Comparison of ENCODE assay signal across 1 cellular context in the genomic region with DNA sequence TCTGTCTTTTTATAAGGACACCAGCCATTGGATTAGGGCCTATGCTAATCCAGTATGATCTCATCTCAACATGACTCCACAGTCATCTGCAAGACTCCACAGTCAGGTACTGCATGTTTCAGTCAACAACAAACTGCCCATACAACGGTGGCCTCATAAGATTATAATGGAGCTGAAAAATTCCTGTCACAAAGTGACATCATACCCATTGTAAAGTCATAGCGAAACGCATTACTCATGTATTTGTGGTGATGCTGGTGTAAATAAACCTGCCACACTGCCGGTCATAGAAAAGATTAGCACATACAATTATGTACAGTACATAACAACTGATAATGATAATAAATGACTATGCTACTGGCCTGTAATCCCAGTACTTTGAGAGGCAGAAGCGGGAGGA.
TF ChIP-seq lines count a peak whose summit lies in the region.

No MANE protein-coding gene starts in this region.

TF ChIP-seq in HEK293, 187 proteins besides CTCF, POLR2A, EP300 and RAD21 (continued from another document):
- TF ChIP-seq, protein P1, sequence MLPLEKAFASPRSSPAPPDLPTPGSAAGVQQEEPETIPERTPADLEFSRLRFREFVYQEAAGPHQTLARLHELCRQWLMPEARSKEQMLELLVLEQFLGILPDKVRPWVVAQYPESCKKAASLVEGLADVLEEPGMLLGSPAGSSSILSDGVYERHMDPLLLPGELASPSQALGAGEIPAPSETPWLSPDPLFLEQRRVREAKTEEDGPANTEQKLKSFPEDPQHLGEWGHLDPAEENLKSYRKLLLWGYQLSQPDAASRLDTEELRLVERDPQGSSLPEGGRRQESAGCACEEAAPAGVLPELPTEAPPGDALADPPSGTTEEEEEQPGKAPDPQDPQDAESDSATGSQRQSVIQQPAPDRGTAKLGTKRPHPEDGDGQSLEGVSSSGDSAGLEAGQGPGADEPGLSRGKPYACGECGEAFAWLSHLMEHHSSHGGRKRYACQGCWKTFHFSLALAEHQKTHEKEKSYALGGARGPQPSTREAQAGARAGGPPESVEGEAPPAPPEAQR (tag by site-specific recombination; IDR thresholded peaks at IDR 0.05) = no peak
- TF ChIP-seq ZNF558 (tag by site-specific recombination; IDR thresholded peaks at IDR 0.05) = peak; percentile 50; the same call in 1 of the 2 replicates
- TF ChIP-seq ZNF248 (tag by site-specific recombination; IDR thresholded peaks at IDR 0.05) = no peak
- TF ChIP-seq ZNF140 (tag by site-specific recombination; IDR thresholded peaks at IDR 0.05) = no peak
- TF ChIP-seq ZFP69B (tag by site-specific recombination; IDR thresholded peaks at IDR 0.05) = peak; percentile 69
- no peak for TF ChIP-seq ZNF837 (tag by site-specific recombination; IDR thresholded peaks at IDR 0.05)
- TF ChIP-seq ZFP37 (tag by site-specific recombination; IDR thresholded peaks at IDR 0.05) = peak; percentile 77; the same call in 1 of the 2 replicates
- TF ChIP-seq SP2 (tag by site-specific recombination; IDR thresholded peaks at IDR 0.05) = peak; percentile 14; the same call in 1 of the 2 replicates
- TF ChIP-seq, protein P2, sequence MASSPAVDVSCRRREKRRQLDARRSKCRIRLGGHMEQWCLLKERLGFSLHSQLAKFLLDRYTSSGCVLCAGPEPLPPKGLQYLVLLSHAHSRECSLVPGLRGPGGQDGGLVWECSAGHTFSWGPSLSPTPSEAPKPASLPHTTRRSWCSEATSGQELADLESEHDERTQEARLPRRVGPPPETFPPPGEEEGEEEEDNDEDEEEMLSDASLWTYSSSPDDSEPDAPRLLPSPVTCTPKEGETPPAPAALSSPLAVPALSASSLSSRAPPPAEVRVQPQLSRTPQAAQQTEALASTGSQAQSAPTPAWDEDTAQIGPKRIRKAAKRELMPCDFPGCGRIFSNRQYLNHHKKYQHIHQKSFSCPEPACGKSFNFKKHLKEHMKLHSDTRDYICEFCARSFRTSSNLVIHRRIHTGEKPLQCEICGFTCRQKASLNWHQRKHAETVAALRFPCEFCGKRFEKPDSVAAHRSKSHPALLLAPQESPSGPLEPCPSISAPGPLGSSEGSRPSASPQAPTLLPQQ (tag by site-specific recombination; IDR thresholded peaks at IDR 0.05) = peak; percentile 61
- TF ChIP-seq ZNF660 (tag by site-specific recombination; IDR thresholded peaks at IDR 0.05) = peak; percentile 63; the same call in 1 of the 2 replicates
- peak; percentile 74 for TF ChIP-seq GLI2 (tag by site-specific recombination; IDR thresholded peaks at IDR 0.05; ENCODE audit: borderline replicate concordance, low read depth)
- TF ChIP-seq, protein P3, sequence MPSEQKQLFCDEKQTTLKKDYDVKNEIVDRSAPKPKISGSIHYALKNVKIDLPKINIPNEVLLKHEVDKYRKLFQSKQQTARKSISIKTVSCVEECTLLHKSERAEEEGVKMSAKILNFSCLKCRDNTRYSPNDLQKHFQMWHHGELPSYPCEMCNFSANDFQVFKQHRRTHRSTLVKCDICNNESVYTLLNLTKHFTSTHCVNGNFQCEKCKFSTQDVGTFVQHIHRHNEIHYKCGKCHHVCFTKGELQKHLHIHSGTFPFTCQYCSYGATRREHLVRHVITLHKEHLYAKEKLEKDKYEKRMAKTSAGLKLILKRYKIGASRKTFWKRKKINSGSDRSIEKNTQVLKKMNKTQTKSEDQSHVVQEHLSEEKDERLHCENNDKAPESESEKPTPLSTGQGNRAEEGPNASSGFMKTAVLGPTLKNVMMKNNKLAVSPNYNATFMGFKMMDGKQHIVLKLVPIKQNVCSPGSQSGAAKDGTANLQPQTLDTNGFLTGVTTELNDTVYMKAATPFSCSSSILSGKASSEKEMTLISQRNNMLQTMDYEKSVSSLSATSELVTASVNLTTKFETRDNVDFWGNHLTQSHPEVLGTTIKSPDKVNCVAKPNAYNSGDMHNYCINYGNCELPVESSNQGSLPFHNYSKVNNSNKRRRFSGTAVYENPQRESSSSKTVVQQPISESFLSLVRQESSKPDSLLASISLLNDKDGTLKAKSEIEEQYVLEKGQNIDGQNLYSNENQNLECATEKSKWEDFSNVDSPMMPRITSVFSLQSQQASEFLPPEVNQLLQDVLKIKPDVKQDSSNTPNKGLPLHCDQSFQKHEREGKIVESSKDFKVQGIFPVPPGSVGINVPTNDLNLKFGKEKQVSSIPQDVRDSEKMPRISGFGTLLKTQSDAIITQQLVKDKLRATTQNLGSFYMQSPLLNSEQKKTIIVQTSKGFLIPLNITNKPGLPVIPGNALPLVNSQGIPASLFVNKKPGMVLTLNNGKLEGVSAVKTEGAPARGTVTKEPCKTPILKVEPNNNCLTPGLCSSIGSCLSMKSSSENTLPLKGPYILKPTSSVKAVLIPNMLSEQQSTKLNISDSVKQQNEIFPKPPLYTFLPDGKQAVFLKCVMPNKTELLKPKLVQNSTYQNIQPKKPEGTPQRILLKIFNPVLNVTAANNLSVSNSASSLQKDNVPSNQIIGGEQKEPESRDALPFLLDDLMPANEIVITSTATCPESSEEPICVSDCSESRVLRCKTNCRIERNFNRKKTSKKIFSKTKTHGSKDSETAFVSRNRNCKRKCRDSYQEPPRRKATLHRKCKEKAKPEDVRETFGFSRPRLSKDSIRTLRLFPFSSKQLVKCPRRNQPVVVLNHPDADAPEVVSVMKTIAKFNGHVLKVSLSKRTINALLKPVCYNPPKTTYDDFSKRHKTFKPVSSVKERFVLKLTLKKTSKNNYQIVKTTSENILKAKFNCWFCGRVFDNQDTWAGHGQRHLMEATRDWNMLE (tag by site-specific recombination; conservative IDR thresholded peaks at IDR 0.05; ENCODE audit: low read depth) = peak; percentile 54; the same call in 1 of the 2 replicates
- peak; percentile 98 for TF ChIP-seq SP7 (tag by site-specific recombination; IDR thresholded peaks at IDR 0.05)
- TF ChIP-seq ZNF366 (tag by site-specific recombination; conservative IDR thresholded peaks at IDR 0.05) = peak; percentile 94
- TF ChIP-seq ZNF571 (tag by site-specific recombination; IDR thresholded peaks at IDR 0.05) = no peak
- peak; percentile 60; the same call in 1 of the 2 replicates for TF ChIP-seq ZBTB17 (tag by site-specific recombination; IDR thresholded peaks at IDR 0.05)
- TF ChIP-seq KLF10 (tag by site-specific recombination; IDR thresholded peaks at IDR 0.05) = peak; percentile 60; the same call in 1 of the 2 replicates
- no peak for TF ChIP-seq BCL11B (tag by site-specific recombination; IDR thresholded peaks at IDR 0.05; ENCODE audit: low read depth)
- TF ChIP-seq, protein P4, sequence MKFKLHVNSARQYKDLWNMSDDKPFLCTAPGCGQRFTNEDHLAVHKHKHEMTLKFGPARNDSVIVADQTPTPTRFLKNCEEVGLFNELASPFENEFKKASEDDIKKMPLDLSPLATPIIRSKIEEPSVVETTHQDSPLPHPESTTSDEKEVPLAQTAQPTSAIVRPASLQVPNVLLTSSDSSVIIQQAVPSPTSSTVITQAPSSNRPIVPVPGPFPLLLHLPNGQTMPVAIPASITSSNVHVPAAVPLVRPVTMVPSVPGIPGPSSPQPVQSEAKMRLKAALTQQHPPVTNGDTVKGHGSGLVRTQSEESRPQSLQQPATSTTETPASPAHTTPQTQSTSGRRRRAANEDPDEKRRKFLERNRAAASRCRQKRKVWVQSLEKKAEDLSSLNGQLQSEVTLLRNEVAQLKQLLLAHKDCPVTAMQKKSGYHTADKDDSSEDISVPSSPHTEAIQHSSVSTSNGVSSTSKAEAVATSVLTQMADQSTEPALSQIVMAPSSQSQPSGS (tag by site-specific recombination; IDR thresholded peaks at IDR 0.05; ENCODE audit: low read depth) = peak; percentile 96
- peak; percentile 52; the same call in 1 of the 2 replicates for TF ChIP-seq BCL11A (tag by site-specific recombination; IDR thresholded peaks at IDR 0.05; ENCODE audit: low read depth)
- peak; percentile 22; the same call in 1 of the 2 replicates for TF ChIP-seq FEZF1 (tag by site-specific recombination; IDR thresholded peaks at IDR 0.05)
- TF ChIP-seq, protein P5, sequence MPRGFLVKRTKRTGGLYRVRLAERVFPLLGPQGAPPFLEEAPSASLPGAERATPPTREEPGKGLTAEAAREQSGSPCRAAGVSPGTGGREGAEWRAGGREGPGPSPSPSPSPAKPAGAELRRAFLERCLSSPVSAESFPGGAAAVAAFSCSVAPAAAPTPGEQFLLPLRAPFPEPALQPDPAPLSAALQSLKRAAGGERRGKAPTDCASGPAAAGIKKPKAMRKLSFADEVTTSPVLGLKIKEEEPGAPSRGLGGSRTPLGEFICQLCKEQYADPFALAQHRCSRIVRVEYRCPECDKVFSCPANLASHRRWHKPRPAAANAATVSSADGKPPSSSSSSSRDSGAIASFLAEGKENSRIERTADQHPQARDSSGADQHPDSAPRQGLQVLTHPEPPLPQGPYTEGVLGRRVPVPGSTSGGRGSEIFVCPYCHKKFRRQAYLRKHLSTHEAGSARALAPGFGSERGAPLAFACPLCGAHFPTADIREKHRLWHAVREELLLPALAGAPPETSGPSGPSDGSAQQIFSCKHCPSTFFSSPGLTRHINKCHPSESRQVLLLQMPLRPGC (tag by site-specific recombination; IDR thresholded peaks at IDR 0.05) = peak; percentile 95
- peak; percentile 65; the same call in 1 of the 2 replicates for TF ChIP-seq KLF8 (tag by site-specific recombination; IDR thresholded peaks at IDR 0.05)
- peak; percentile 43; the same call in 1 of the 2 replicates for TF ChIP-seq SCRT2 (tag by site-specific recombination; IDR thresholded peaks at IDR 0.05)
- TF ChIP-seq ZNF843 (tag by site-specific recombination; IDR thresholded peaks at IDR 0.05) = peak; percentile 77; the same call in 1 of the 2 replicates
- TF ChIP-seq, protein P6, sequence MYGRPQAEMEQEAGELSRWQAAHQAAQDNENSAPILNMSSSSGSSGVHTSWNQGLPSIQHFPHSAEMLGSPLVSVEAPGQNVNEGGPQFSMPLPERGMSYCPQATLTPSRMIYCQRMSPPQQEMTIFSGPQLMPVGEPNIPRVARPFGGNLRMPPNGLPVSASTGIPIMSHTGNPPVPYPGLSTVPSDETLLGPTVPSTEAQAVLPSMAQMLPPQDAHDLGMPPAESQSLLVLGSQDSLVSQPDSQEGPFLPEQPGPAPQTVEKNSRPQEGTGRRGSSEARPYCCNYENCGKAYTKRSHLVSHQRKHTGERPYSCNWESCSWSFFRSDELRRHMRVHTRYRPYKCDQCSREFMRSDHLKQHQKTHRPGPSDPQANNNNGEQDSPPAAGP (tag by site-specific recombination; IDR thresholded peaks at IDR 0.05) = peak; percentile 61
- TF ChIP-seq, protein P7, sequence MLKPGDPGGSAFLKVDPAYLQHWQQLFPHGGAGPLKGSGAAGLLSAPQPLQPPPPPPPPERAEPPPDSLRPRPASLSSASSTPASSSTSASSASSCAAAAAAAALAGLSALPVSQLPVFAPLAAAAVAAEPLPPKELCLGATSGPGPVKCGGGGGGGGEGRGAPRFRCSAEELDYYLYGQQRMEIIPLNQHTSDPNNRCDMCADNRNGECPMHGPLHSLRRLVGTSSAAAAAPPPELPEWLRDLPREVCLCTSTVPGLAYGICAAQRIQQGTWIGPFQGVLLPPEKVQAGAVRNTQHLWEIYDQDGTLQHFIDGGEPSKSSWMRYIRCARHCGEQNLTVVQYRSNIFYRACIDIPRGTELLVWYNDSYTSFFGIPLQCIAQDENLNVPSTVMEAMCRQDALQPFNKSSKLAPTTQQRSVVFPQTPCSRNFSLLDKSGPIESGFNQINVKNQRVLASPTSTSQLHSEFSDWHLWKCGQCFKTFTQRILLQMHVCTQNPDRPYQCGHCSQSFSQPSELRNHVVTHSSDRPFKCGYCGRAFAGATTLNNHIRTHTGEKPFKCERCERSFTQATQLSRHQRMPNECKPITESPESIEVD (tag by site-specific recombination; IDR thresholded peaks at IDR 0.05) = peak; percentile 87
- TF ChIP-seq HOXA7 (CRISPR knock-in tag; IDR thresholded peaks at IDR 0.05; ENCODE audit: borderline replicate concordance) = no peak
- peak; percentile 78 for TF ChIP-seq ZNF394 (tag by site-specific recombination; IDR thresholded peaks at IDR 0.05; ENCODE audit: borderline replicate concordance)
- TF ChIP-seq, protein P8, sequence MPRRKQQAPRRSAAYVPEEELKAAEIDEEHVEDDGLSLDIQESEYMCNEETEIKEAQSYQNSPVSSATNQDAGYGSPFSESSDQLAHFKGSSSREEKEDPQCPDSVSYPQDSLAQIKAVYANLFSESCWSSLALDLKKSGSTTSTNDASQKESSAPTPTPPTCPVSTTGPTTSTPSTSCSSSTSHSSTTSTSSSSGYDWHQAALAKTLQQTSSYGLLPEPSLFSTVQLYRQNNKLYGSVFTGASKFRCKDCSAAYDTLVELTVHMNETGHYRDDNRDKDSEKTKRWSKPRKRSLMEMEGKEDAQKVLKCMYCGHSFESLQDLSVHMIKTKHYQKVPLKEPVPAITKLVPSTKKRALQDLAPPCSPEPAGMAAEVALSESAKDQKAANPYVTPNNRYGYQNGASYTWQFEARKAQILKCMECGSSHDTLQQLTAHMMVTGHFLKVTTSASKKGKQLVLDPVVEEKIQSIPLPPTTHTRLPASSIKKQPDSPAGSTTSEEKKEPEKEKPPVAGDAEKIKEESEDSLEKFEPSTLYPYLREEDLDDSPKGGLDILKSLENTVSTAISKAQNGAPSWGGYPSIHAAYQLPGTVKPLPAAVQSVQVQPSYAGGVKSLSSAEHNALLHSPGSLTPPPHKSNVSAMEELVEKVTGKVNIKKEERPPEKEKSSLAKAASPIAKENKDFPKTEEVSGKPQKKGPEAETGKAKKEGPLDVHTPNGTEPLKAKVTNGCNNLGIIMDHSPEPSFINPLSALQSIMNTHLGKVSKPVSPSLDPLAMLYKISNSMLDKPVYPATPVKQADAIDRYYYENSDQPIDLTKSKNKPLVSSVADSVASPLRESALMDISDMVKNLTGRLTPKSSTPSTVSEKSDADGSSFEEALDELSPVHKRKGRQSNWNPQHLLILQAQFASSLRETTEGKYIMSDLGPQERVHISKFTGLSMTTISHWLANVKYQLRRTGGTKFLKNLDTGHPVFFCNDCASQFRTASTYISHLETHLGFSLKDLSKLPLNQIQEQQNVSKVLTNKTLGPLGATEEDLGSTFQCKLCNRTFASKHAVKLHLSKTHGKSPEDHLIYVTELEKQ (tag by site-specific recombination; IDR thresholded peaks at IDR 0.05; ENCODE audit: borderline replicate concordance) = peak; percentile 73; the same call in 1 of the 2 replicates
- TF ChIP-seq ZNF24 (tag by site-specific recombination; IDR thresholded peaks at IDR 0.05) = peak; percentile 93
- TF ChIP-seq ZNF184 (tag by site-specific recombination; IDR thresholded peaks at IDR 0.05) = peak; percentile 78
- TF ChIP-seq ZNF629 (tag by site-specific recombination; IDR thresholded peaks at IDR 0.05) = peak; percentile 99
- no peak for TF ChIP-seq ZNF529 (tag by site-specific recombination; IDR thresholded peaks at IDR 0.05; ENCODE audit: insufficient replicate concordance)
- no peak for TF ChIP-seq ZNF561 (tag by site-specific recombination; IDR thresholded peaks at IDR 0.05; ENCODE audit: borderline replicate concordance)
- peak; percentile 96 for TF ChIP-seq ZBTB21 (tag by site-specific recombination; IDR thresholded peaks at IDR 0.05)
